Comparison of ENCODE assay signal across 30 cellular contexts in genomic region chr1:40743860-40744259, GRCh38. TPM values are rescaled to one million over a fixed set of nuclear protein-coding genes. Genes with fewer than 3 reads are reported as not detected.
"Had no signal": no experiment of that assay in that cellular context is flagged by ENCODE, and none has a peak within 500 bp of the region (broad histone marks: within the 10 kb centered on the region; RNA-seq: fewer than 3 reads in every experiment).

No MANE protein-coding gene starts in this region.

- H3K4me2 ChIP-seq: neural progenitor cell, SK-N-SH had no signal

- H3K36me3 ChIP-seq: breast epithelium, colonic mucosa had no signal

- H3K27me3 Mint-ChIP-seq: activated CD8-positive, alpha-beta memory T cell treated with anti-CD3 and anti-CD28 coated beads, Interleukin-2, amount 10 ng/mL, durations not matched to agents 7 days and 5 days; activated naive CD8-positive, alpha-beta T cell; central memory CD8-positive, alpha-beta T cell; effector memory CD8-positive, alpha-beta T cell; naive thymus-derived CD8-positive, alpha-beta T cell; type B pancreatic cell had no signal

- H3K27ac ChIP-seq: breast epithelium, colonic mucosa, dorsolateral prefrontal cortex, neural progenitor cell, testis, vagina, VCaP had no signal

- H3K9me3 ChIP-seq: breast epithelium, colonic mucosa, gastroesophageal sphincter, SK-N-SH, testis, vagina had no signal

- H3K9ac ChIP-seq: neural progenitor cell, SK-N-SH had no signal

- ATAC-seq: activated CD8-positive, alpha-beta memory T cell treated with anti-CD3 and anti-CD28 coated beads, Interleukin-2, amount 10 ng/mL, durations not matched to agents 7 days and 5 days; effector memory CD8-positive, alpha-beta T cell; esophagus mucosa; gastroesophageal sphincter; naive thymus-derived CD8-positive, alpha-beta T cell had no signal

- H3K4me1 ChIP-seq: colonic mucosa, neural progenitor cell had no signal

- DNase-seq: activated CD4-positive, alpha-beta T cell treated with anti-CD3 and anti-CD28 coated beads for 1 hour; activated CD4-positive, alpha-beta T cell treated with anti-CD3 and anti-CD28 coated beads, Interleukin-2, amount 50 U/mL, for 4 hours; activated CD8-positive, alpha-beta memory T cell treated with anti-CD3 and anti-CD28 coated beads, Interleukin-2, amount 10 ng/mL, durations not matched to agents 7 days and 5 days; activated gamma-delta T cell treated with Interleukin-2 at 50 U/mL for 16 hours; activated T-cell treated with anti-CD3 and anti-CD28 coated beads for 4 hours; amniotic stem cell; colonic mucosa; dorsolateral prefrontal cortex; effector memory CD8-positive, alpha-beta T cell; head of caudate nucleus; naive thymus-derived CD8-positive, alpha-beta T cell; SK-N-SH; stimulated activated CD4-positive, alpha-beta T cell treated with anti-CD3 and anti-CD28 coated beads, Interleukin-12 subunit alpha, Interleukin-12 subunit beta, amount 100 ng/mL, for 4 hours; stimulated activated CD4-positive, alpha-beta T cell treated with anti-CD3 and anti-CD28 coated beads, Interleukin-4, amount 100 ng/mL, for 4 hours; testis had no signal

- H3K4me3 Mint-ChIP-seq: activated CD8-positive, alpha-beta memory T cell treated with anti-CD3 and anti-CD28 coated beads, Interleukin-2, amount 10 ng/mL, durations not matched to agents 7 days and 5 days; activated naive CD8-positive, alpha-beta T cell; central memory CD8-positive, alpha-beta T cell; effector memory CD8-positive, alpha-beta T cell; mesothelial cell of epicardium; naive thymus-derived CD8-positive, alpha-beta T cell; neural progenitor cell; T-helper 2 cell treated with Interferon-gamma antibody and Interleukin-4, amounts not matched to agents 5 μg/mL and 100 μg/mL, for 36 hours; type B pancreatic cell had no signal

- H3K4me3 ChIP-seq: breast epithelium, colonic mucosa, dorsolateral prefrontal cortex, gastroesophageal sphincter, neural progenitor cell, testis, vagina had no signal

- FAIRE-seq: endothelial cell of umbilical vein, keratinocyte had no signal

- H3K27me3 ChIP-seq: breast epithelium, colonic mucosa, dorsolateral prefrontal cortex, gastroesophageal sphincter, neural progenitor cell, testis, vagina had no signal

- H2AFZ ChIP-seq: neural progenitor cell had no signal

- H3K27ac Mint-ChIP-seq: activated CD8-positive, alpha-beta memory T cell treated with anti-CD3 and anti-CD28 coated beads, Interleukin-2, amount 10 ng/mL, durations not matched to agents 7 days and 5 days; effector memory CD8-positive, alpha-beta T cell; mesothelial cell of epicardium; neural progenitor cell; T-helper 2 cell treated with Interferon-gamma antibody and Interleukin-4, amounts not matched to agents 5 μg/mL and 100 μg/mL, for 36 hours; type B pancreatic cell had no signal

RNA-seq across cellular contexts. Expression of gene KCNQ4, which starts 39.7 kb away (rescaled TPM):
- total RNA-seq: lung microvascular endothelial cell, osteoblast had no signal
- polyA plus RNA-seq: keratinocyte had no signal
